Comparison of ENCODE assay signal across 19 cellular contexts in the genomic region with DNA sequence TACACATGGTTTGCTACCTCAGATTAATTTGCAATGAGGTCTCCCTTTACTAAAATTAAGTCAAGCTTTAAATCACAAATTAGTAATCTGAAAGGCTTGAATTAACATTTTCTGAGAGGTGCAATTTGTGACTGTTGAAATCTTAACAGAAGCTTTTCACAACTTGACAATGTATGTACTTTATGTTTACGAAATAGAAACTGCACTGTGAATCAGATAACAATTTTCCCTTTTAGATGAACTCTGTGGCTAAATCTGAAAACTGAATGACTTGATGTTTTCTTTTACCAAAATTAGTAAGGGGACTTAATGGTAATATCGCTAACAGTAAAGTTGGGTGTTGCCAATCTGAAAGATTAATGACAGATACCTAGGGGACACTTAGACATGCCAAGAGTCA.
A peak's percentile ranks its signal among the peaks of the same experiment; 100 is the strongest.
DNase-seq lines count a peak whose midpoint lies in the region; ATAC-seq, FAIRE-seq and TF ChIP-seq lines count a peak whose summit lies in the region.
"Had no signal": no experiment of that assay in that cellular context is flagged by ENCODE, and none has a peak within 500 bp of the region (broad histone marks: within the 10 kb centered on the region; RNA-seq: fewer than 3 reads in every experiment).

No MANE protein-coding gene starts in this region.

- no peak for ATAC-seq in GM12878
- peak; percentile 69 for ATAC-seq in stimulated activated effector memory CD8-positive, alpha-beta T cell treated with anti-CD3 and anti-CD28 coated beads, Interleukin-12 subunit alpha, Interleukin-12 subunit beta, amount 100 ng/mL, for 72 hours
- ATAC-seq in GM18511 (IDR thresholded peaks at IDR 0.05; ENCODE audit: unreplicated experiment), result no peak
- ATAC-seq in omental fat pad (ENCODE audit: low FRiP score), result no peak

- H3K27ac Mint-ChIP-seq in stimulated activated effector memory CD8-positive, alpha-beta T cell treated with anti-CD3 and anti-CD28 coated beads, Interleukin-12 subunit alpha, Interleukin-12 subunit beta, amount 100 ng/mL, for 72 hours, result no peak overlapping the region
- H3K27ac Mint-ChIP-seq: CD4-positive, alpha-beta memory T cell; HFFc6 had no signal

- in situ Hi-C loops in GM12878 (cut with MboI), result no loop called here

- H3K27ac ChIP-seq in GM12878 (ENCODE audit: control insufficient read depth, insufficient read depth) (no peak overlapping the region), dorsolateral prefrontal cortex (peak overlapping the region in 34 of 59 donors; percentile 11 to 94 (median 86)), spleen (no peak overlapping the region)

- no peak overlapping the region for H3K4me3 Mint-ChIP-seq in stimulated activated effector memory CD8-positive, alpha-beta T cell treated with anti-CD3 and anti-CD28 coated beads, Interleukin-12 subunit alpha, Interleukin-12 subunit beta, amount 100 ng/mL, for 72 hours
- H3K4me3 Mint-ChIP-seq: CD4-positive, alpha-beta memory T cell; HFFc6 had no signal

- H3K4me1 ChIP-seq in GM12878 (ENCODE audit: control insufficient read depth, insufficient read depth, low read length), result no peaks in the 10 kb centered on the region
- peaks cover 0 to 7% (median 4%) of the 10 kb centered on the region in 6 donors for H3K4me1 ChIP-seq in spleen
- H3K4me1 ChIP-seq: Caco-2 had no signal

- no peak for TF ChIP-seq CTCF in GM12878 (IDR thresholded peaks at IDR 0.05 in 2 of 3, conservative IDR thresholded peaks at IDR 0.05 in 1 of 3; ENCODE audit: control insufficient read depth in 2 of 3, extremely low read depth in 1 of 3, insufficient read depth in 1 of 3, low read depth in 3 of 3, low read length in 3 of 3)
- no peak for TF ChIP-seq CTCF in dorsolateral prefrontal cortex (IDR thresholded peaks at IDR 0.05 in 54 of 56, conservative IDR thresholded peaks at IDR 0.05 in 2 of 56; ENCODE audit: low read depth in 1 of 56, partially characterized antibody in 56 of 56)
- TF ChIP-seq CTCF in omental fat pad (IDR thresholded peaks at IDR 0.05), result no peak
- TF ChIP-seq CTCF in spleen (IDR thresholded peaks at IDR 0.05 in 8 of 11, conservative IDR thresholded peaks at IDR 0.05 in 3 of 11), result no peak

- no peaks in the 10 kb centered on the region for H3K36me3 ChIP-seq in GM12878 (ENCODE audit: control insufficient read depth in 2 of 2, insufficient read depth in 2 of 2, low read length in 1 of 2)
- peaks cover 2 to 95% (median 22%) of the 10 kb centered on the region in 6 donors for H3K36me3 ChIP-seq in spleen
- H3K36me3 ChIP-seq: HAP-1 had no signal

- peak; percentile 21 for FAIRE-seq in GM12892 (lab: Jason Lieb, UNC)
- no peak for FAIRE-seq in GM12878 (lab: Jason Lieb, UNC)
- FAIRE-seq: GM18507, H54 had no signal

- H3K27me3 ChIP-seq in GM12878 (replicated peaks in 1 of 2; ENCODE audit: control insufficient read depth in 2 of 2, insufficient read depth in 2 of 2, low read length in 1 of 2), result no peaks in the 10 kb centered on the region
- H3K27me3 ChIP-seq in dorsolateral prefrontal cortex, result no peaks in the 10 kb centered on the region
- H3K27me3 ChIP-seq in spleen (replicated peaks in 1 of 7), result no peaks in the 10 kb centered on the region

- H3K9me3 ChIP-seq in GM12878 (replicated peaks; ENCODE audit: control insufficient read depth, insufficient read depth, low read length) (no peaks in the 10 kb centered on the region), spleen (no peaks in the 10 kb centered on the region)
- H3K9me3 ChIP-seq: Caco-2, HAP-1 had no signal

- TF ChIP-seq RAD21 in GM12878 (IDR thresholded peaks at IDR 0.05; ENCODE audit: insufficient read depth, low read depth, low read length), result no peak

- SMC1A ChIA-PET in GM12878 (lab: Charles Lee; ENCODE audit: uncharacterized antibody, unreplicated experiment), result interaction anchor here (1.1 kb wide), 1 partner anchor 11 kb away, joined by 4 read pairs; no protein-coding TSS in a partner anchor

- POLR2A ChIA-PET in GM12878 (lab: Charles Lee), result interaction anchor here (1.6 kb wide), 1 partner anchor 10 kb away, joined by 3 read pairs; no protein-coding TSS in a partner anchor

- no peak overlapping the region for H3K4me2 ChIP-seq in GM12878 (ENCODE audit: control insufficient read depth, insufficient read depth)

- H3K4me1 Mint-ChIP-seq in stimulated activated effector memory CD8-positive, alpha-beta T cell treated with anti-CD3 and anti-CD28 coated beads, Interleukin-12 subunit alpha, Interleukin-12 subunit beta, amount 100 ng/mL, for 72 hours, result no peaks in the 10 kb centered on the region
- H3K4me1 Mint-ChIP-seq: CD4-positive, alpha-beta memory T cell had no signal

- TF ChIP-seq POLR2A in GM12892 (IDR thresholded peaks at IDR 0.05; ENCODE audit: low read depth, low read length) (no peak), GM12878 (IDR thresholded peaks at IDR 0.05; ENCODE audit: low read depth, low read length) (no peak), spleen (IDR thresholded peaks at IDR 0.05) (no peak)

- intact Hi-C loops in GM12878 (cut with micrococcal nuclease; ENCODE audit: unreplicated experiment) (no loop called here), dorsolateral prefrontal cortex (cut with DNase I) (loop anchor here in 1 of 2 donors (5.0 kb wide), 1 partner anchor 33 kb away; no protein-coding TSS in a partner anchor), spleen (cut with DNase I; ENCODE audit: low total_unique reads) (no loop called here)

- RAD21 ChIA-PET in GM12878 (lab: Charles Lee; ENCODE audit: unreplicated experiment), result no interaction called here

- 0% methylated on average over 2 of the region's 2 CpGs for WGBS in GM12878 (ENCODE audit: insufficient coverage, insufficient replicate concordance, low lambda C conversion rate, missing lambda C conversion rate)
- 37 to 49% (median 41%) methylated on average over 2 of the region's 2 CpGs for WGBS in spleen, 5 donors

- H2AFZ ChIP-seq in GM12878 (ENCODE audit: control insufficient read depth, low read depth, low read length), result no peak overlapping the region

- no peaks in the 10 kb centered on the region for H3K36me3 Mint-ChIP-seq in stimulated activated effector memory CD8-positive, alpha-beta T cell treated with anti-CD3 and anti-CD28 coated beads, Interleukin-12 subunit alpha, Interleukin-12 subunit beta, amount 100 ng/mL, for 72 hours
- H3K36me3 Mint-ChIP-seq: CD4-positive, alpha-beta memory T cell had no signal

- TF ChIP-seq EP300 in GM12878 (IDR thresholded peaks at IDR 0.05; ENCODE audit: borderline replicate concordance in 1 of 2, control insufficient read depth in 1 of 2, low read depth in 2 of 2, low read length in 2 of 2), result no peak

- H3K79me2 ChIP-seq in GM12878 (ENCODE audit: control insufficient read depth, insufficient read depth, low read length), result no peaks in the 10 kb centered on the region

- DNase-seq in GM12892 (ENCODE audit: insufficient read length) (no peak), GM12878 (ENCODE audit: low read depth, low spot score) (no peak), dorsolateral prefrontal cortex (no peak), omental fat pad (ENCODE audit: low spot score) (no peak), spleen (no peak), COR-L47 (lab: John Stamatoyannopoulos, UW) (no peak)
- no peak for DNase-seq in stimulated activated effector memory CD8-positive, alpha-beta T cell treated with anti-CD3 and anti-CD28 coated beads, Interleukin-12 subunit alpha, Interleukin-12 subunit beta, amount 100 ng/mL, for 72 hours (ENCODE audit: low spot score in 2 of 2)
- DNase-seq: C1 segment of cervical spinal cord; Caco-2; CD4-positive, alpha-beta memory T cell; DMS53; DMS79 treated with DMSO at 0.1 percent for 48 hours; GF-D8; GOT3; HFFc6 had no signal

- H4K20me1 ChIP-seq in GM12878 (ENCODE audit: control insufficient read depth, insufficient read depth), result no peaks in the 10 kb centered on the region

- H3K4me3 ChIP-seq in GM12878 (no peak overlapping the region), dorsolateral prefrontal cortex (no peak overlapping the region), spleen (no peak overlapping the region)
- H3K4me3 ChIP-seq: HAP-1 had no signal

- BruUV-seq in GM12878 (replicated peaks; lab: Mats Ljungman, UMichigan), result no TSS peak

- CTCF ChIA-PET in GM12878 (lab: Yijun Ruan, JAX), result interaction anchor here (1.5 to 2.9 kb wide), 2 partner anchors 13 to 49 kb away, joined by 3 to 11 read pairs; no protein-coding TSS in a partner anchor

- H3K9ac ChIP-seq in GM12878 (ENCODE audit: control insufficient read depth, insufficient read depth, low read length), result no peak overlapping the region

- H3K9me3 Mint-ChIP-seq in stimulated activated effector memory CD8-positive, alpha-beta T cell treated with anti-CD3 and anti-CD28 coated beads, Interleukin-12 subunit alpha, Interleukin-12 subunit beta, amount 100 ng/mL, for 72 hours, result no peaks in the 10 kb centered on the region
- H3K9me3 Mint-ChIP-seq: CD4-positive, alpha-beta memory T cell; HFFc6 had no signal

TF ChIP-seq in GM12878, 131 proteins besides CTCF, POLR2A, EP300 and RAD21:
- TF ChIP-seq, protein P1, sequence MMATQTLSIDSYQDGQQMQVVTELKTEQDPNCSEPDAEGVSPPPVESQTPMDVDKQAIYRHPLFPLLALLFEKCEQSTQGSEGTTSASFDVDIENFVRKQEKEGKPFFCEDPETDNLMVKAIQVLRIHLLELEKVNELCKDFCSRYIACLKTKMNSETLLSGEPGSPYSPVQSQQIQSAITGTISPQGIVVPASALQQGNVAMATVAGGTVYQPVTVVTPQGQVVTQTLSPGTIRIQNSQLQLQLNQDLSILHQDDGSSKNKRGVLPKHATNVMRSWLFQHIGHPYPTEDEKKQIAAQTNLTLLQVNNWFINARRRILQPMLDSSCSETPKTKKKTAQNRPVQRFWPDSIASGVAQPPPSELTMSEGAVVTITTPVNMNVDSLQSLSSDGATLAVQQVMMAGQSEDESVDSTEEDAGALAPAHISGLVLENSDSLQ (IDR thresholded peaks at IDR 0.05), result peak; percentile 47; the same call in 1 of the 2 replicates
- no peak for TF ChIP-seq ZBED1 (IDR thresholded peaks at IDR 0.05; ENCODE audit: borderline replicate concordance)
TF ChIP-seq in GM12878: peak in this region for 1.

Comparison
In these comparisons a context has a peak if more than half of its experiments do, and no peak if none do; other contexts are left out.
1. H3K27ac ChIP-seq: peak in dorsolateral prefrontal cortex (34 of 59); none in GM12878 (single experiment) and spleen (0 of 8).